8 cellular contexts compared by ENCODE assay signal in genomic region chr7:74288034-74288881, GRCh38. TPM values are rescaled to one million over a fixed set of nuclear protein-coding genes. Genes with fewer than 3 reads are reported as not detected.
DNase-seq lines count a peak whose midpoint lies in the region; ATAC-seq, FAIRE-seq and TF ChIP-seq lines count a peak whose summit lies in the region.

No MANE protein-coding gene starts in this region.

- H3K27me3 ChIP-seq in heart left ventricle (no peaks in the 10 kb centered on the region), vagina (no peaks in the 10 kb centered on the region)

- peak overlapping the region in 11 of 12 donors; percentile 24 to 98 (median 83) for H3K4me3 ChIP-seq in heart left ventricle
- peak overlapping the region; percentile 83 to 92 for H3K4me3 ChIP-seq in vagina

- no peaks in the 10 kb centered on the region for H3K9me3 Mint-ChIP-seq in activated naive CD8-positive, alpha-beta T cell treated with anti-CD3 and anti-CD28 coated beads, Interleukin-2, amount 10 ng/mL, durations not matched to agents 7 days and 5 days

- H3K36me3 Mint-ChIP-seq in activated naive CD8-positive, alpha-beta T cell treated with anti-CD3 and anti-CD28 coated beads, Interleukin-2, amount 10 ng/mL, durations not matched to agents 7 days and 5 days: no peaks in the 10 kb centered on the region

- no peak for TF ChIP-seq CTCF in heart left ventricle (IDR thresholded peaks at IDR 0.05)
- TF ChIP-seq CTCF in vagina (IDR thresholded peaks at IDR 0.05): no peak
- no peak for TF ChIP-seq CTCF in D721Med (IDR thresholded peaks at IDR 0.05; ENCODE audit: insufficient read depth, missing control alignments)

- WGBS in heart left ventricle, 4 donors: 46 to 57% (median 52%) methylated on average over 20 of the region's 20 CpGs

- H3K27ac Mint-ChIP-seq in activated naive CD8-positive, alpha-beta T cell treated with anti-CD3 and anti-CD28 coated beads, Interleukin-2, amount 10 ng/mL, durations not matched to agents 7 days and 5 days: no peak overlapping the region

- DNase-seq in heart left ventricle: no peak
- DNase-seq in Right ventricle myocardium inferior (ENCODE audit: missing footprints): no peak
- DNase-seq in activated naive CD8-positive, alpha-beta T cell treated with anti-CD3 and anti-CD28 coated beads, Interleukin-2, amount 10 ng/mL, durations not matched to agents 7 days and 5 days: no peak
- peak; percentile 47 for DNase-seq in left kidney (ENCODE audit: low read depth, low spot score)
- DNase-seq in vagina (ENCODE audit: extremely low spot score in 2 of 2): no peak
- no peak for DNase-seq in D721Med (ENCODE audit: insufficient read length, low spot score)
- no peak for DNase-seq in germinal center (ENCODE audit: low spot score)
- DNase-seq in RKO (ENCODE audit: low spot score): no peak

- H3K36me3 ChIP-seq in heart left ventricle: no peaks in the 10 kb centered on the region
- H3K36me3 ChIP-seq in vagina: no peaks in the 10 kb centered on the region

- H3K4me1 Mint-ChIP-seq in activated naive CD8-positive, alpha-beta T cell treated with anti-CD3 and anti-CD28 coated beads, Interleukin-2, amount 10 ng/mL, durations not matched to agents 7 days and 5 days: peaks cover 15% of the 10 kb centered on the region

- intact Hi-C loops in heart left ventricle (cut with DNase I) (loop anchor here in 3 of 10 donors (5.0 kb wide), 3 partner anchors 36 to 109 kb away; partner anchors contain the start of gene RFC2 (in 2 of the 3)), Right ventricle myocardium inferior (cut with DNase I) (loop anchor here (5.0 kb wide), 1 partner anchor 94 kb away; no protein-coding TSS in a partner anchor), vagina (cut with DNase I) (no loop called here)

- peak in 2 of 4 donors; percentile 3 to 17 for ATAC-seq in heart left ventricle
- ATAC-seq in Right ventricle myocardium inferior: no peak
- ATAC-seq in activated naive CD8-positive, alpha-beta T cell treated with anti-CD3 and anti-CD28 coated beads, Interleukin-2, amount 10 ng/mL, durations not matched to agents 7 days and 5 days (ENCODE audit: low read depth): no peak

- H3K9me3 ChIP-seq in heart left ventricle: no peaks in the 10 kb centered on the region
- no peaks in the 10 kb centered on the region for H3K9me3 ChIP-seq in vagina

- POLR2A ChIA-PET in activated naive CD8-positive, alpha-beta T cell treated with anti-CD3 and anti-CD28 coated beads, Interleukin-2, amount 10 ng/mL, durations not matched to agents 7 days and 5 days (lab: Charles Lee): interaction anchor here (1.0 to 1.8 kb wide), 3 partner anchors 18 to 71 kb away, joined by 3 to 6 read pairs (median 3); no protein-coding TSS in a partner anchor

- TF ChIP-seq POLR2A in heart left ventricle (IDR thresholded peaks at IDR 0.05) (no peak), vagina (IDR thresholded peaks at IDR 0.05) (no peak)

- peaks cover 0 to 42% (median 21%) of the 10 kb centered on the region in 12 donors for H3K4me1 ChIP-seq in heart left ventricle
- peaks cover 36% of the 10 kb centered on the region for H3K4me1 ChIP-seq in vagina

- no peak for FAIRE-seq in D721Med (lab: Jason Lieb, UNC)

- H3K27ac ChIP-seq in heart left ventricle (peak overlapping the region in 7 of 12 donors; percentile 19 to 92 (median 74)), vagina (peak overlapping the region; percentile 89)

- H3K27me3 Mint-ChIP-seq in activated naive CD8-positive, alpha-beta T cell treated with anti-CD3 and anti-CD28 coated beads, Interleukin-2, amount 10 ng/mL, durations not matched to agents 7 days and 5 days: peaks cover 46% of the 10 kb centered on the region

- peak overlapping the region; percentile 77 for H3K4me3 Mint-ChIP-seq in activated naive CD8-positive, alpha-beta T cell treated with anti-CD3 and anti-CD28 coated beads, Interleukin-2, amount 10 ng/mL, durations not matched to agents 7 days and 5 days

RNA-seq across cellular contexts. Expression of gene CLIP2, which starts 0.9 kb away (rescaled TPM):
- 10 to 100 TPM in 3 of 9 donors, 1 to 10 TPM in 6; 4.2 to 17.7 (median 9.0) TPM for total RNA-seq in heart left ventricle
- 1 to 10 TPM; 5.9 to 9.6 TPM for polyA plus RNA-seq in heart left ventricle
- total RNA-seq in Right ventricle myocardium inferior: 7.5 TPM
- 1 to 10 TPM; 3.0 to 3.8 TPM for total RNA-seq in activated naive CD8-positive, alpha-beta T cell treated with anti-CD3 and anti-CD28 coated beads, Interleukin-2, amount 10 ng/mL, durations not matched to agents 7 days and 5 days
- 24.3 TPM for total RNA-seq in vagina

RNA-seq across cellular contexts. Expression of gene RFC2, which starts 34.1 kb away (rescaled TPM):
- 10 to 100 TPM in 6 of 9 donors, 1 to 10 TPM in 3; 7.8 to 20.9 (median 12.2) TPM for total RNA-seq in heart left ventricle
- 10 to 100 TPM in 1 of 2 donors, 1 to 10 TPM in 1; 9.8 to 21.8 TPM for polyA plus RNA-seq in heart left ventricle
- total RNA-seq in Right ventricle myocardium inferior: 12.4 TPM
- total RNA-seq in activated naive CD8-positive, alpha-beta T cell treated with anti-CD3 and anti-CD28 coated beads, Interleukin-2, amount 10 ng/mL, durations not matched to agents 7 days and 5 days: 10 to 100 TPM; 53.0 to 56.6 TPM
- total RNA-seq in vagina: 14.5 TPM
